ENCODE assay signal across 1 cellular context in the genomic region with DNA sequence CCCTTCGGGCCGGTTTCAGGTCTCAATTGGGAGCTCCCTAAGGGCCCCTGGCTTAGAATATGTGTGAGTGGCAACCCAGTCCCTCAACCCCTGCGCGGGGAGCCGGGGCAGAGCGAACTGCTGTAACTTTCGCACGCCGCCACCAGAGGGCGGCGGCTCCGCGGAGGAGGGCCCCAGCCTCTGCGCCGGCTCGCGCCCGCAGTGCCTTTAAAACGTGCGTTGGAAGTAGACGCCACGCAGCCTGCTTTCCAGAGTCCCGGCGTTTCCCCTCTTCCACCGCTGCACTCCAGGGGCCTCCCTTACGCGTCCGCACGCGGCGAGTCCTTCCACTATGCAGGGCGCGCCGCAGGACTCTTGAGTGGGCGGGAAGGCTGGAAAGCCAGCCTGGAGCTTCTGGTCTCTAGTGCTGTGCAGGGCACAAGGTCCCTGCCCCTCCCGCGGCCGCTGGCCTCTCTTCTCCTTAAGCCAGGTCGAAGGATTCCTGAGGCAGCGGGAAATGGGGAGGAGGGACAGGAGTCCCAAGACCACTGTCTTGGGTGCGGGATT.
TF ChIP-seq lines count a peak whose summit lies in the region.

No MANE protein-coding gene starts in this region.

TF ChIP-seq in GM23338, 12 proteins besides CTCF, POLR2A, EP300 and RAD21:
- no peak for TF ChIP-seq ZNF114 (CRISPR knock-in tag; IDR thresholded peaks at IDR 0.05)
- no peak for TF ChIP-seq NANOG (IDR thresholded peaks at IDR 0.05; ENCODE audit: borderline replicate concordance)
- TF ChIP-seq EZH2phosphoT487 (IDR thresholded peaks at IDR 0.05; ENCODE audit: unreplicated experiment): no peak
- no peak for TF ChIP-seq ZNF331 (CRISPR knock-in tag; IDR thresholded peaks at IDR 0.05; ENCODE audit: low read depth)
- TF ChIP-seq STAT1 (IDR thresholded peaks at IDR 0.05; ENCODE audit: unreplicated experiment): no peak
